In the genomic region with DNA sequence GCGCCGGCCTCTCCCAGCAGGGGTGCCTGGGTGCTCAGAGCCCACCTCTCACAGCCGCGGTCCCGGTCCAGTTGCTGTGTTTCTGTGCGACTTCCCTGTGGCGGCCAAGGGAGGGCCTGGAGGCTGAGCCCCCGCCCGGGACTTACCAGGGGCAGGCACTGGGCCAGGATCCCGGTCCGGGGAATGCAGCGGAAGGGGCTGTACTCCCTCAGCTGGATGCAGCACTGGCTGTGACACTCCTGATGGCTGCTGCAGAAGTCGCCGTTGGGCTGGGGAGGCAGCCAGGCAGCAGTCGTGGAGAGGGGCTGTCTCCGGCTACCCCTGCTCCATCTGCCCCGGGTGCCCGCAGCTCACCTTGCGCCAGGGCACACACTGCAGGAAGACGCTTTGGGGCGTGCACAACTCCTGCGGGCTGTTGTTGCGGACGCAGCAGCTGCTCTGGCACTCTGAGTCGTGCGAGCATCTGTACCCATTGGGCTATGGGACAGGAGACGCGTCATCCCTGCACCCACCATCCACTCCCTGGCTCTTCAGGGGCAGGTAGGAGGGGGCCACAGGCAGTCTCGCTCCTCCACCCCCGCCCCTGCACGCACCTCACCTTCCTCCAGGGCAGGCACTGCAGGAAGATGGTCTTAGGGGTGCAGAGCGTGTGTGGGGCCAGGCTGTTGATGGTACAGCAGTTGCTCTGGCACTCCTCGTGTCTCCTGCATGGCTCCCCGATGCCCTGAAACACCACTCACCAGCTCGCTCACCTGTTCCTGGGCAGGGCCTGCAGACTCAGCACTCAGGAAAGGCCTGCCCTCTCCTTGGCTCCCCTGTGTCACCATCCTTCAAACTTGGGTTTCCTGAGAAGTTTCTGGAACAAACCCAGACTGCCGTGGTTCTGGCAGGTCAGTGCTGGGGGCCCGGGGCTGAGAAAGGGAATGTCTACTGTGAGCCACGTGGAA, we compare ENCODE assay signal across 18 cellular contexts. TPM values are rescaled to one million over a fixed set of nuclear protein-coding genes. Genes with fewer than 3 reads are reported as not detected.
DNase-seq lines count a peak whose midpoint lies in the region; ATAC-seq, FAIRE-seq and TF ChIP-seq lines count a peak whose summit lies in the region.
"Had no signal": no experiment of that assay in that cellular context is flagged by ENCODE, and none has a peak within 500 bp of the region (broad histone marks: within the 10 kb centered on the region; RNA-seq: fewer than 3 reads in every experiment).

No MANE protein-coding gene starts in this region.

- peak; percentile 63 for FAIRE-seq in endothelial cell of umbilical vein (lab: Jason Lieb, UNC)

- CTCF ChIA-PET in endothelial cell of umbilical vein (lab: Charles Lee), result interaction anchor here (2.0 to 7.3 kb wide), 2 partner anchors 11 to 34 kb away, joined by 9 to 102 read pairs; partner anchors contain the start of gene P2RX2
- CTCF ChIA-PET in Calu3 (lab: Charles Lee), result no interaction called here

- dilution Hi-C loops in endothelial cell of umbilical vein (cut with MboI; ENCODE audit: extremely low pct_ligation_motif_present, low sequenced_read_pairs), result no loop called here

- H3K27ac ChIP-seq in Peyer's patch (peak overlapping the region in 3 of 4 donors; percentile 50 to 70 (median 65)), endothelial cell of umbilical vein (ENCODE audit: insufficient read depth, low read depth, low read length) (no peak overlapping the region), right lobe of liver (peak overlapping the region; percentile 69 to 90 (median 86)), suprapubic skin (peak overlapping the region; percentile 46)
- H3K27ac ChIP-seq: testis had no signal

- peaks cover 93% of the 10 kb centered on the region for H3K27me3 Mint-ChIP-seq in Calu3 (ENCODE audit: unreplicated experiment)

- intact Hi-C loops in endothelial cell of umbilical vein (cut with micrococcal nuclease), result loop anchor here (1.0 kb wide), 1 partner anchor 11 kb away; no protein-coding TSS in a partner anchor
- intact Hi-C loops in right lobe of liver (cut with DNase I), result no loop called here
- intact Hi-C loops in Calu3 (cut with micrococcal nuclease; ENCODE audit: unreplicated experiment), result no loop called here

- H3K36me3 Mint-ChIP-seq in Calu3 (ENCODE audit: insufficient read depth, unreplicated experiment), result no peaks in the 10 kb centered on the region
- H3K36me3 Mint-ChIP-seq: activated naive CD4-positive, alpha-beta T cell treated with anti-CD3 and anti-CD28 coated beads, Interleukin-2, amount 50 U/mL, for 72 hours had no signal

- peaks cover 21% of the 10 kb centered on the region for H3K4me1 Mint-ChIP-seq in Calu3 (ENCODE audit: low read depth, unreplicated experiment)

- no peak for TF ChIP-seq CTCF in Peyer's patch (IDR thresholded peaks at IDR 0.05)
- no peak for TF ChIP-seq CTCF in endothelial cell of umbilical vein (IDR thresholded peaks at IDR 0.05; ENCODE audit: extremely low read depth in 1 of 2, insufficient read depth in 1 of 2, low read depth in 1 of 2, low read length in 2 of 2)
- TF ChIP-seq CTCF in right lobe of liver (IDR thresholded peaks at IDR 0.05), result no peak
- TF ChIP-seq CTCF in suprapubic skin (IDR thresholded peaks at IDR 0.05), result no peak
- TF ChIP-seq CTCF in Calu3 (IDR thresholded peaks at IDR 0.05; ENCODE audit: unreplicated experiment), result no peak

- no TSS peak for BruUV-seq in endothelial cell of umbilical vein (replicated peaks; lab: Mats Ljungman, UMichigan)
- no TSS peak for BruUV-seq in Calu3 (replicated peaks; lab: Mats Ljungman, UMichigan)

- H3K4me2 ChIP-seq in endothelial cell of umbilical vein (ENCODE audit: insufficient read depth, low read length), result peak overlapping the region; percentile 16

- no peaks in the 10 kb centered on the region for H3K79me2 ChIP-seq in endothelial cell of umbilical vein (ENCODE audit: control insufficient read depth, insufficient read depth, low read length)

- no peak overlapping the region for H3K9ac ChIP-seq in endothelial cell of umbilical vein (replicated peaks; ENCODE audit: extremely low read depth, insufficient read depth, low read length)

- WGBS in right lobe of liver (ENCODE audit: insufficient coverage, low coverage, low lambda C conversion rate, missing lambda C conversion rate), result 17% methylated on average over 3 of the region's 38 CpGs
- WGBS in suprapubic skin, result 18% methylated on average over 9 of the region's 38 CpGs

- H3K4me3 Mint-ChIP-seq in Calu3 (ENCODE audit: low read depth, unreplicated experiment), result no peak overlapping the region
- H3K4me3 Mint-ChIP-seq: central memory CD8-positive, alpha-beta T cell had no signal

- H3K9me3 Mint-ChIP-seq in Calu3 (ENCODE audit: low read depth, unreplicated experiment), result no peaks in the 10 kb centered on the region
- H3K9me3 Mint-ChIP-seq: activated naive CD4-positive, alpha-beta T cell treated with anti-CD3 and anti-CD28 coated beads, Interleukin-2, amount 50 U/mL, for 72 hours; central memory CD8-positive, alpha-beta T cell had no signal

- H3K36me3 ChIP-seq in Peyer's patch (no peaks in the 10 kb centered on the region), endothelial cell of umbilical vein (ENCODE audit: control insufficient read depth in 2 of 2, extremely low read depth in 1 of 2, insufficient read depth in 2 of 2, low read length in 2 of 2) (no peaks in the 10 kb centered on the region), right lobe of liver (no peaks in the 10 kb centered on the region), suprapubic skin (no peaks in the 10 kb centered on the region)

- no peak for TF ChIP-seq EP300 in suprapubic skin (IDR thresholded peaks at IDR 0.05)

- H4K20me1 ChIP-seq in endothelial cell of umbilical vein (replicated peaks; ENCODE audit: control insufficient read depth, extremely low read depth, insufficient read depth, low read length), result no peaks in the 10 kb centered on the region

- POLR2A ChIA-PET in endothelial cell of umbilical vein (lab: Charles Lee), result no interaction called here

- no peaks in the 10 kb centered on the region for H3K9me1 ChIP-seq in endothelial cell of umbilical vein (replicated peaks; ENCODE audit: control insufficient read depth, extremely low read depth, insufficient read depth, low read length)

- peak; percentile 10 to 51 (median 45) for ATAC-seq in right lobe of liver
- no peak for ATAC-seq in GM18909 (IDR thresholded peaks at IDR 0.05; ENCODE audit: poor library complexity, unreplicated experiment)
- ATAC-seq in HG03571 (IDR thresholded peaks at IDR 0.05; ENCODE audit: unreplicated experiment), result no peak
- ATAC-seq: activated naive CD4-positive, alpha-beta T cell treated with anti-CD3 and anti-CD28 coated beads, Interleukin-2, amount 50 U/mL, for 72 hours had no signal

- no peak for TF ChIP-seq POLR2A in Peyer's patch (IDR thresholded peaks at IDR 0.05)
- no peak for TF ChIP-seq POLR2A in endothelial cell of umbilical vein (IDR thresholded peaks at IDR 0.05; ENCODE audit: low read depth, low read length)
- peak; percentile 75 for TF ChIP-seq POLR2A in right lobe of liver (IDR thresholded peaks at IDR 0.05)
- TF ChIP-seq POLR2A in suprapubic skin (IDR thresholded peaks at IDR 0.05), result no peak

- H3K4me3 ChIP-seq in Peyer's patch (peak overlapping the region in 3 of 4 donors; percentile 20 to 46 (median 42)), endothelial cell of umbilical vein (replicated peaks in 1 of 3; ENCODE audit: insufficient read depth in 1 of 3, low read depth in 1 of 3, low read length in 3 of 3) (peak overlapping the region in 2 of 3 experiments; percentile 11 to 33), right lobe of liver (peak overlapping the region; percentile 39 to 58 (median 49)), suprapubic skin (peak overlapping the region; percentile 32)

- H3K9me3 ChIP-seq in Peyer's patch, result no peaks in the 10 kb centered on the region
- no peaks in the 10 kb centered on the region for H3K9me3 ChIP-seq in endothelial cell of umbilical vein (replicated peaks; ENCODE audit: control insufficient read depth, insufficient read depth, low read length)
- H3K9me3 ChIP-seq in right lobe of liver, result no peaks in the 10 kb centered on the region
- no peaks in the 10 kb centered on the region for H3K9me3 ChIP-seq in suprapubic skin
- H3K9me3 ChIP-seq: testis had no signal

- H3K27me3 ChIP-seq in Peyer's patch (peaks cover 0 to 8% of the 10 kb centered on the region in 2 donors), endothelial cell of umbilical vein (ENCODE audit: control insufficient read depth in 2 of 2, insufficient read depth in 2 of 2, low read length in 2 of 2) (peaks cover 3 to 30% of the 10 kb centered on the region in 2 experiments), right lobe of liver (no peaks in the 10 kb centered on the region), suprapubic skin (peaks cover 80% of the 10 kb centered on the region)
- H3K27me3 ChIP-seq: testis had no signal

- DNase-seq in Peyer's patch (no peak), endothelial cell of umbilical vein (ENCODE audit: low read depth, low spot score) (peak; percentile 62), right lobe of liver (peak; percentile 69 to 83 (median 77)), suprapubic skin (ENCODE audit: low spot score in 2 of 2) (no peak), NCI-H524 treated with DMSO at 0.1 percent for 48 hours (lab: John Stamatoyannopoulos, UW) (no peak), Calu3 (no peak)
- DNase-seq: activated CD4-positive, alpha-beta T cell treated with anti-CD3 and anti-CD28 coated beads for 48 hours; DMS79; NCI-H1930; NCI-H526; T-helper 1 cell; testis had no signal

- no peak overlapping the region for H2AFZ ChIP-seq in endothelial cell of umbilical vein (ENCODE audit: low read depth, low read length)

- H3K4me1 ChIP-seq in Peyer's patch (peaks cover 0 to 30% (median 0%) of the 10 kb centered on the region in 4 donors), endothelial cell of umbilical vein (ENCODE audit: control insufficient read depth, extremely low read depth, insufficient read depth, low read length) (peaks cover 21% of the 10 kb centered on the region), right lobe of liver (peaks cover 0 to 54% (median 22%) of the 10 kb centered on the region in 4 donors), suprapubic skin (peaks cover 23% of the 10 kb centered on the region)
- H3K4me1 ChIP-seq: testis had no signal

- no peak overlapping the region for H3K27ac Mint-ChIP-seq in Calu3 (ENCODE audit: unreplicated experiment)
- H3K27ac Mint-ChIP-seq: activated naive CD4-positive, alpha-beta T cell treated with anti-CD3 and anti-CD28 coated beads, Interleukin-2, amount 50 U/mL, for 72 hours had no signal

RNA-seq across cellular contexts. Expression of gene LRCOL1, which starts 6.0 kb away (rescaled TPM):
- total RNA-seq in Peyer's patch (not detected), endothelial cell of umbilical vein (1.2 TPM in 1 of 2 replicates, not detected in the other), right lobe of liver (10 to 100 TPM in 1 of 6 experiments, 1 to 10 TPM in 4, under 1 TPM in 1; 0.61 to 13.1 (median 6.8) TPM), suprapubic skin (not detected), Calu3 (2022) (not detected in 2 replicates)
- 1.1 and 1.5 TPM in 2 replicates for polyA plus RNA-seq in endothelial cell of umbilical vein
- 0.28 and 0.49 TPM in 2 replicates for polyA plus RNA-seq in endothelial cell of umbilical vein (2011; cell fraction: cytosol; rRNA removed)
- 2.6 and 3.1 TPM in 2 replicates for polyA plus RNA-seq in endothelial cell of umbilical vein (2011; cell fraction: nucleus; rRNA removed)
- 0.48 and 0.89 TPM in 2 replicates for polyA plus RNA-seq in endothelial cell of umbilical vein (2012)
- 0.36 and 0.95 TPM in 2 replicates for polyA minus RNA-seq in endothelial cell of umbilical vein
- not detected for polyA minus RNA-seq in endothelial cell of umbilical vein (2011; cell fraction: cytosol; rRNA and poly(A)+ RNA removed)
- not detected in 2 replicates for polyA minus RNA-seq in endothelial cell of umbilical vein (2011; cell fraction: nucleus; rRNA and poly(A)+ RNA removed)
- total RNA-seq: activated naive CD4-positive, alpha-beta T cell treated with anti-CD3 and anti-CD28 coated beads, Interleukin-2, amount 50 U/mL, for 72 hours; omental fat pad had no signal

RNA-seq across cellular contexts. Expression of gene P2RX2, which starts 14.2 kb away (rescaled TPM):
- 1 to 10 TPM in 3 of 4 donors, not detected in 1; 3.8 to 4.7 (median 4.1) TPM for total RNA-seq in Peyer's patch
- not detected in 2 replicates for total RNA-seq in endothelial cell of umbilical vein
- not detected in 2 replicates for polyA plus RNA-seq in endothelial cell of umbilical vein
- not detected in 2 replicates for polyA plus RNA-seq in endothelial cell of umbilical vein (2011; cell fraction: cytosol; rRNA removed)
- not detected in 2 replicates for polyA plus RNA-seq in endothelial cell of umbilical vein (2011; cell fraction: nucleus; rRNA removed)
- polyA plus RNA-seq in endothelial cell of umbilical vein (2012), result not detected in 2 replicates
- polyA minus RNA-seq in endothelial cell of umbilical vein, result not detected in 2 replicates
- not detected for polyA minus RNA-seq in endothelial cell of umbilical vein (2011; cell fraction: cytosol; rRNA and poly(A)+ RNA removed)
- polyA minus RNA-seq in endothelial cell of umbilical vein (2011; cell fraction: nucleus; rRNA and poly(A)+ RNA removed), result not detected in 2 replicates
- total RNA-seq in right lobe of liver, result not detected
- not detected for total RNA-seq in suprapubic skin
- total RNA-seq in Calu3 (2022), result not detected in 2 replicates
- total RNA-seq: activated naive CD4-positive, alpha-beta T cell treated with anti-CD3 and anti-CD28 coated beads, Interleukin-2, amount 50 U/mL, for 72 hours had no signal
- polyA plus RNA-seq: BJ had no signal

Comparison
In these comparisons a context has a peak if more than half of its experiments do, and no peak if none do; other contexts are left out.
1. DNase-seq: peak in endothelial cell of umbilical vein (single experiment) and right lobe of liver (3 of 3); none in Peyer's patch (0 of 3), suprapubic skin (0 of 2), NCI-H524 treated with DMSO at 0.1 percent for 48 hours (single experiment) and Calu3 (single experiment).
2. ATAC-seq: peak in right lobe of liver (4 of 4); none in GM18909 (single experiment) and HG03571 (single experiment).
3. Peak in every context shown above with its lines, with median percentiles within 50 percentile points of each other: H3K4me3 ChIP-seq.